ENCODE assay signal across 8 cellular contexts in the genomic region with DNA sequence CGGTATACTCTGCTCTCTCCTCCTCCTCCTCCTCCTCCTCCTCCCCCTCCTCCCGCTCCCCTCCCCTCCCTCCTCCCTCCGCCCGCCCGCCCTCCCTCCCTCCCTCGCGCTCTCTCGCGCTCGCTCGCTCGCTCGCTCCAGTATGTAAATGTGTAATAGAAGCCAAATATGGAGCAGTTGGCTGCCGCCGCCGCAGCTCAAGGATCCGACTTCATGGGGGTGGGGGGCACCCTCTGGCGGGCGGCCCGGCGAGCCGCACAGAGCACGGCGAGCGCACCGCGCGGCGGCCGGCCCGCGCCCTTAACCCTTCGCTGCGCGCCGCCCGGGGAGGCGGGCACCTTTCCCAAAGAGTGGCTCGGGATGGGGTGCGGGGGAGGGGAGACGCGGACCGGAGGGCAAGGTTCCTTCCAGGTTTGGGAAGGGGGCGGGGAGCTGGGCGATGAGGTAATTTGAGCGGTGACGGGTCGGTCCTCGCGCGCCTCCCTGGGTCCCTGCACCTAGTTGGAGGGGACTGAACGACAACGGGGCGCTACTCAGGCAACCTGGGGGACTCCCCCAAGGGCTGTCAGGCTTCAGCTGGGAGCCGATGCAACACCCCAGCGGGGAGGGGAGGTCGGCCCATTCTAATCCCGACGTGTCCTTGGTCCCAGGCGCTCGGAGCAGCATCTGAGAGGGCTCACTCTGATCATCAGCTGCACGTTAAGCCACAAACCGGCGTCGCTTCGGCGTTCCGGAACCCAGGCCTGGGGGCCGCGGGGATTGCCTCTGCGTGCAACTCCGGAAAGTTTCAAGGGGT. TPM values are rescaled to one million over a fixed set of nuclear protein-coding genes. Genes with fewer than 3 reads are reported as not detected.
DNase-seq lines count a peak whose midpoint lies in the region; ATAC-seq and TF ChIP-seq lines count a peak whose summit lies in the region.

No MANE protein-coding gene starts in this region.

- H2BK12ac ChIP-seq in trophoblast cell (ENCODE audit: low read length) = peak overlapping the region; percentile 63

- H2BK20ac ChIP-seq in IMR-90 (ENCODE audit: low read depth, low read length) = peak overlapping the region; percentile 67

- 0% methylated on average over 18 of the region's 72 CpGs; no CpG with 5 or more reads in 1 of the 2 experiments for whole genome bisulfite sequencing in IMR-90 (ENCODE audit: extremely low coverage in 2 of 2, insufficient read length in 1 of 2), 2 experiments
- WGBS in trophoblast cell (ENCODE audit: extremely low coverage, insufficient coverage, insufficient read length) = no CpG with 5 or more reads among the region's 72 CpGs
- WGBS in tibial nerve, 2 donors = 0 to 1% methylated on average over 17 to 56 of the region's 72 CpGs

- BruUV-seq in IMR-90 (replicated peaks; lab: Mats Ljungman, UMichigan) = no TSS peak

- peak; percentile 59 for TF ChIP-seq RAD21 in IMR-90 (IDR thresholded peaks at IDR 0.05; ENCODE audit: low read length)

- TF ChIP-seq EP300 in tibial nerve (IDR thresholded peaks at IDR 0.05) = no peak

- peaks cover 63% of the 10 kb centered on the region for H3K4me1 Mint-ChIP-seq in activated naive CD8-positive, alpha-beta T cell treated with anti-CD3 and anti-CD28 coated beads for 36 hours

- peak overlapping the region; percentile 95 for H3K4ac ChIP-seq in IMR-90 (ENCODE audit: low read depth, low read length)
- peak overlapping the region; percentile 47 for H3K4ac ChIP-seq in trophoblast cell (ENCODE audit: low read depth, low read length)

- no peak overlapping the region for H4K12ac ChIP-seq in trophoblast cell (ENCODE audit: low read depth, low read length)

- H3K79me2 ChIP-seq in trophoblast cell (ENCODE audit: control insufficient read depth, insufficient read depth, low read length, poor library complexity) = peaks cover 12% of the 10 kb centered on the region

- dilution Hi-C loops in IMR-90 (cut with HindIII; ENCODE audit: low sequenced_read_pairs, unreplicated experiment) = no loop called here

- peak; percentile 56 for TF ChIP-seq CTCF in IMR-90 (conservative IDR thresholded peaks at IDR 0.05; ENCODE audit: low read depth, low read length)
- peak; percentile 31 to 55 (median 47) for TF ChIP-seq CTCF in tibial nerve (IDR thresholded peaks at IDR 0.05)

- peaks cover 20% of the 10 kb centered on the region for H4K20me1 ChIP-seq in IMR-90 (ENCODE audit: insufficient read depth, low read length)

- H4K91ac ChIP-seq in IMR-90 (ENCODE audit: insufficient read depth, low read depth, low read length) (peak overlapping the region; percentile 49), trophoblast cell (ENCODE audit: low read depth, low read length) (peak overlapping the region; percentile 74)

- peak overlapping the region; percentile 89 for H2AK9ac ChIP-seq in IMR-90 (replicated peaks; ENCODE audit: low read depth, low read length, poor library complexity)

- H2BK120ac ChIP-seq in IMR-90 (ENCODE audit: low read depth, low read length) = peak overlapping the region; percentile 80
- peak overlapping the region; percentile 73 for H2BK120ac ChIP-seq in trophoblast cell (ENCODE audit: insufficient read depth, low read length, poor library complexity)

- H2AFZ ChIP-seq in IMR-90 (replicated peaks; ENCODE audit: low read length, poor library complexity) (peak overlapping the region; percentile 91), trophoblast cell (ENCODE audit: insufficient read depth, low read length, poor library complexity) (peak overlapping the region; percentile 89)

- no peaks in the 10 kb centered on the region for H3K9me1 ChIP-seq in IMR-90 (ENCODE audit: insufficient read depth, low read length)

- H3K4me2 ChIP-seq in IMR-90 (ENCODE audit: low read depth, low read length) (peak overlapping the region; percentile 97), trophoblast cell (ENCODE audit: low read length) (peak overlapping the region; percentile 96)

- H2AK5ac ChIP-seq in IMR-90 (ENCODE audit: low read depth, low read length) (peak overlapping the region; percentile 29; the same call in 1 of the 2 replicates), trophoblast cell (ENCODE audit: low read length) (no peak overlapping the region)

- CTCF ChIA-PET in IMR-90 (lab: Yijun Ruan, JAX) = interaction anchor here (0.8 to 2.9 kb wide), 6 partner anchors 21 to 423 kb away, joined by 3 to 14 read pairs (median 4); no protein-coding TSS in a partner anchor

- peaks cover 11% of the 10 kb centered on the region for H3K36me3 Mint-ChIP-seq in activated naive CD8-positive, alpha-beta T cell treated with anti-CD3 and anti-CD28 coated beads for 36 hours

- H3K27ac Mint-ChIP-seq in activated naive CD8-positive, alpha-beta T cell treated with anti-CD3 and anti-CD28 coated beads for 36 hours = peak overlapping the region; percentile 99

- no peaks in the 10 kb centered on the region for H3K27me3 Mint-ChIP-seq in activated naive CD8-positive, alpha-beta T cell treated with anti-CD3 and anti-CD28 coated beads for 36 hours

- peak overlapping the region; percentile 95 for H3K9ac ChIP-seq in IMR-90 (ENCODE audit: low read depth, low read length)
- H3K9ac ChIP-seq in trophoblast cell (ENCODE audit: low read length) = peak overlapping the region; percentile 95

- 0 out of 2 replicates have a peak overlapping the region, but pooled peaks have one; percentile 6 for H3K14ac ChIP-seq in IMR-90 (replicated peaks; ENCODE audit: low read depth, low read length)
- H3K14ac ChIP-seq in trophoblast cell (ENCODE audit: low read length) = peak overlapping the region; percentile 58

- peak overlapping the region; percentile 88; the same call in 1 of the 3 replicates for H2BK15ac ChIP-seq in IMR-90 (ENCODE audit: low read depth, low read length)

- H3K4me3 ChIP-seq in IMR-90 (ENCODE audit: insufficient read depth, low read depth, low read length) (peak overlapping the region; percentile 91), trophoblast cell (ENCODE audit: low read depth, low read length) (peak overlapping the region; percentile 94), tibial nerve (peak overlapping the region; percentile 67 to 96 (median 89))

- H3K4me3 Mint-ChIP-seq in activated naive CD8-positive, alpha-beta T cell treated with anti-CD3 and anti-CD28 coated beads for 36 hours = peak overlapping the region; percentile 100

- H3K9me3 Mint-ChIP-seq in activated naive CD8-positive, alpha-beta T cell treated with anti-CD3 and anti-CD28 coated beads for 36 hours = no peaks in the 10 kb centered on the region

- in situ Hi-C loops in IMR-90 (cut with MboI; ENCODE audit: low sequenced_read_pairs) = loop anchor here (5.0 to 10.0 kb wide), 3 partner anchors 249 to 429 kb away; no protein-coding TSS in a partner anchor

- H3K18ac ChIP-seq in IMR-90 (ENCODE audit: low read depth, low read length) (peak overlapping the region; percentile 99; the same call in 1 of the 2 replicates), trophoblast cell (ENCODE audit: low read length) (no peak overlapping the region)

- H3K79me1 ChIP-seq in IMR-90 (ENCODE audit: low read depth in 1 of 2, low read length in 2 of 2) (peaks cover 0 to 33% of the 10 kb centered on the region in 2 experiments; a peak in 3 of 4 replicates), trophoblast cell (ENCODE audit: low read length) (peaks cover 20% of the 10 kb centered on the region)

- peak; percentile 55 for ATAC-seq in GM21447 (IDR thresholded peaks at IDR 0.05; ENCODE audit: unreplicated experiment)
- peak; percentile 46 for ATAC-seq in IMR-90 (ENCODE audit: low read depth)
- peak; percentile 61 for ATAC-seq in Right ventricle myocardium superior (ENCODE audit: poor library complexity)

- H3K4me1 ChIP-seq in IMR-90 (ENCODE audit: control insufficient read depth, insufficient read depth, low read length) = peaks cover 5% of the 10 kb centered on the region
- peaks cover 0 to 11% of the 10 kb centered on the region in 2 experiments for H3K4me1 ChIP-seq in trophoblast cell (ENCODE audit: control insufficient read depth in 1 of 2, insufficient read depth in 2 of 2, low read length in 2 of 2)
- peaks cover 0 to 38% (median 12%) of the 10 kb centered on the region in 4 donors for H3K4me1 ChIP-seq in tibial nerve

- peak; percentile 83 for TF ChIP-seq POLR2A in IMR-90 (IDR thresholded peaks at IDR 0.05; ENCODE audit: low read depth, low read length)
- peak in 1 of 2 donors; percentile 25 for TF ChIP-seq POLR2A in tibial nerve (IDR thresholded peaks at IDR 0.05)

- H3K27me3 ChIP-seq in IMR-90 (ENCODE audit: control insufficient read depth, insufficient read depth, low read length) (no peaks in the 10 kb centered on the region), trophoblast cell (ENCODE audit: insufficient read depth, low read length) (no peaks in the 10 kb centered on the region), tibial nerve (no peaks in the 10 kb centered on the region)

- DNase-seq in DMS79 (lab: John Stamatoyannopoulos, UW) = peak; percentile 4
- DNase-seq in IMR-90 = peak; percentile 91
- peak; percentile 71 for DNase-seq in SKM-1 (lab: John Stamatoyannopoulos, UW; ENCODE audit: unreplicated experiment)
- DNase-seq in activated naive CD8-positive, alpha-beta T cell treated with anti-CD3 and anti-CD28 coated beads for 36 hours = peak; percentile 85
- DNase-seq in Right ventricle myocardium superior = peak; percentile 93
- DNase-seq in trophoblast cell = peak; percentile 73 to 85
- peak; percentile 61 to 74 for DNase-seq in tibial nerve (ENCODE audit: low spot score in 2 of 2)

- H4K5ac ChIP-seq in IMR-90 (ENCODE audit: low read depth, low read length) = peak overlapping the region; percentile 22; the same call in 1 of the 2 replicates

- peak overlapping the region; percentile 96 for H2BK5ac ChIP-seq in IMR-90 (ENCODE audit: low read depth, low read length, poor library complexity, severe bottlenecking)
- H2BK5ac ChIP-seq in trophoblast cell (ENCODE audit: low read depth, low read length, poor library complexity) = peak overlapping the region; percentile 84

- H3K56ac ChIP-seq in IMR-90 (ENCODE audit: extremely low read depth, insufficient read depth, low read length) = peak overlapping the region; percentile 82; the same call in 1 of the 2 replicates

- H3K36me3 ChIP-seq in IMR-90 (ENCODE audit: control insufficient read depth, insufficient read depth, low read length) (peaks cover 2% of the 10 kb centered on the region; the same call in 1 of the 2 replicates), trophoblast cell (ENCODE audit: control insufficient read depth in 1 of 2, insufficient read depth in 2 of 2, low read length in 2 of 2) (no peaks in the 10 kb centered on the region), tibial nerve (no peaks in the 10 kb centered on the region)

- H3K27ac ChIP-seq in IMR-90 (ENCODE audit: insufficient read depth, low read length) (peak overlapping the region; percentile 98), trophoblast cell (ENCODE audit: low read depth, low read length) (peak overlapping the region; percentile 55), tibial nerve (peak overlapping the region; percentile 95 to 99 (median 96))

- intact Hi-C loops in IMR-90 (cut with micrococcal nuclease) = loop anchor here (2.0 to 5.0 kb wide), 5 partner anchors 37 to 429 kb away; no protein-coding TSS in a partner anchor
- intact Hi-C loops in Right ventricle myocardium superior (cut with DNase I) = loop anchor here (5.0 to 10.0 kb wide), 3 partner anchors 249 to 427 kb away; no protein-coding TSS in a partner anchor

- POLR2A ChIA-PET in IMR-90 (lab: Charles Lee; ENCODE audit: unreplicated experiment) = interaction anchor here (0.5 kb wide), 1 partner anchor 14 kb away, joined by 3 read pairs; no protein-coding TSS in a partner anchor

- H4K8ac ChIP-seq in IMR-90 (ENCODE audit: low read depth in 2 of 2, low read length in 2 of 2) = peak overlapping the region; percentile 33 to 88; a peak in 3 of 4 replicates
- peak overlapping the region; percentile 85 for H4K8ac ChIP-seq in trophoblast cell (ENCODE audit: low read depth, low read length)

- peak overlapping the region; percentile 98 for H3K23ac ChIP-seq in IMR-90 (ENCODE audit: low read depth, low read length)
- no peak overlapping the region for H3K23ac ChIP-seq in trophoblast cell (ENCODE audit: low read length)

- H3K9me3 ChIP-seq in IMR-90 (ENCODE audit: control insufficient read depth, insufficient read depth, low read length) = no peaks in the 10 kb centered on the region
- H3K9me3 ChIP-seq in trophoblast cell (ENCODE audit: insufficient read depth, low read depth, low read length) = no peaks in the 10 kb centered on the region
- no peaks in the 10 kb centered on the region for H3K9me3 ChIP-seq in tibial nerve

RNA-seq across cellular contexts. Expression of gene ATXN1, which starts 0.4 kb away (rescaled TPM):
- total RNA-seq in IMR-90 (2012; rRNA removed) (11.1 and 13.9 TPM in 2 replicates), Right ventricle myocardium superior (36.1 TPM), tibial nerve (10 to 100 TPM; 24.9 to 48.0 (median 36.8) TPM)
- polyA plus RNA-seq in IMR-90 (2012; rRNA removed) = 7.3 and 9.7 TPM in 2 replicates
- polyA plus RNA-seq in IMR-90 (2012; cell fraction: cytosol; rRNA removed) = 3.4 and 8.9 TPM in 2 replicates
- 20.5 and 29.3 TPM in 2 replicates for polyA plus RNA-seq in IMR-90 (2012; cell fraction: nucleus; rRNA removed; ENCODE audit: low replicate concordance)
- 10 to 100 TPM; 27.8 to 32.8 TPM for total RNA-seq in activated naive CD8-positive, alpha-beta T cell treated with anti-CD3 and anti-CD28 coated beads for 36 hours
- polyA plus RNA-seq in trophoblast cell (2013) = 10.5 and 11.1 TPM in 2 replicates

Comparison
In these comparisons a context has a peak if more than half of its experiments do, and no peak if none do; other contexts are left out.
1. Peak in every context shown above with its lines: DNase-seq, ATAC-seq, H3K4me3 ChIP-seq and H3K27ac ChIP-seq.
2. DNase-seq: peak in every context shown above with its lines; median percentile 93 in Right ventricle myocardium superior; 91 in IMR-90; 85 in activated naive CD8-positive, alpha-beta T cell treated with anti-CD3 and anti-CD28 coated beads for 36 hours; 79 in trophoblast cell; 71 in SKM-1; 68 in tibial nerve; 4 in DMS79.